In the genomic region with DNA sequence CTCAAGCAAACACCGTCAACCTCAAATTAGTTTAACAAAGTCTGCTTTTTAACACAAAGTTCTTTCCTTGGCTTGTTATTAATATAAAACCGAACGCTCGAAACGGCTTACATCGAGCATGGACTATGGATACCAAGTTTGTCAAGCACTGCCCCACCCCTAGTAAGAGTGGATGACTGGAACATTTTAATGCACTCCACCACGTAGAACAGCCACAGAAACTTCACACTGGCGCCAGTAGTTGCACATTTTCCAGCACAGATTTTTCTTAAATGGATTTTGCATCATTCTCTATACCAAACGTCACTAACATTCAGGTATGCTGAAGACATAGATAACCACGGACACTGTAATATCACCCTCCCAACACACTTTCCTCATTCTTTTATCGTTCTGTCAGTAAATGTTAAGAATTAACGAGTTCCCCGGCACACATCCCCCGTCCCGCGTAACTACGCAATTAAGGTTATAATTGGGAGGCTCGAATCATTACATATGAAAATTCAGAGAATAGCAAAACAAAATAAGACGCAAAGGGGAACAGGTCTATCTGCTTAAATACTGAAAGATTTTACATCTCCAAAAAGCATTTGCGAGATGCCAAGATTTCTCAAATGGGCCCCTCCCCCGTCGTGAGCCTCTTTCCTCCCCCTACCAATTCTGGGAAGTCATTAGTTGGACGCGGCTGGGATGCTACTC, we compare ENCODE assay signal across 8 cellular contexts. TPM values are rescaled to one million over a fixed set of nuclear protein-coding genes. Genes with fewer than 3 reads are reported as not detected.
DNase-seq lines count a peak whose midpoint lies in the region; ATAC-seq and TF ChIP-seq lines count a peak whose summit lies in the region.

No MANE protein-coding gene starts in this region.

- WGBS in stomach, 5 donors = 1 to 3% (median 2%) methylated on average over 24 of the region's 24 CpGs

- peak overlapping the region; percentile 72 to 94 (median 87) for H3K4me3 ChIP-seq in stomach

- peaks cover 22% of the 10 kb centered on the region for H3K4me1 Mint-ChIP-seq in central memory CD8-positive, alpha-beta T cell

- peak overlapping the region; percentile 89 to 99 (median 97) for H3K27ac ChIP-seq in stomach

- H3K4me3 Mint-ChIP-seq in central memory CD8-positive, alpha-beta T cell = peak overlapping the region; percentile 78

- TF ChIP-seq POLR2A in stomach (IDR thresholded peaks at IDR 0.05) (peak in 1 of 4 donors; percentile 40), GM18505 (IDR thresholded peaks at IDR 0.05; ENCODE audit: borderline replicate concordance, extremely low read depth, insufficient read depth, insufficient read length) (no peak)

- DNase-seq in NCI-H524 (lab: John Stamatoyannopoulos, UW) (peak; percentile 50 to 57), left kidney (ENCODE audit: low read depth, low spot score) (peak; percentile 57), stomach (no peak)
- DNase-seq in central memory CD8-positive, alpha-beta T cell (ENCODE audit: low spot score in 2 of 2) = no peak
- DNase-seq in stimulated activated naive CD4-positive, alpha-beta T cell treated with Interleukin-2 at 50 U/mL for 16 hours (lab: John Stamatoyannopoulos, UW) = no peak

- peak overlapping the region; percentile 85 for H3K9ac ChIP-seq in ES-I3 (ENCODE audit: low read depth, low read length)

- H3K9me3 ChIP-seq in ES-I3 (ENCODE audit: control insufficient read depth, insufficient read depth, low read length) = no peaks in the 10 kb centered on the region
- H3K9me3 ChIP-seq in stomach = no peaks in the 10 kb centered on the region

- TF ChIP-seq EP300 in stomach (IDR thresholded peaks at IDR 0.05) = no peak

- TF ChIP-seq CTCF in stomach (IDR thresholded peaks at IDR 0.05) = no peak

- ATAC-seq in central memory CD8-positive, alpha-beta T cell (replicated peaks; ENCODE audit: extremely low read depth, poor library complexity, severe bottlenecking) = no peak
- ATAC-seq in HG02571 (IDR thresholded peaks at IDR 0.05; ENCODE audit: unreplicated experiment) (no peak), GM18505 (IDR thresholded peaks at IDR 0.05; ENCODE audit: unreplicated experiment) (no peak)

- intact Hi-C loops in stomach (cut with DNase I; ENCODE audit: low total_unique reads) = no loop called here

- H3K27me3 ChIP-seq in stomach = peaks cover 0 to 25% (median 10%) of the 10 kb centered on the region in 3 donors

- H3K27me3 Mint-ChIP-seq in central memory CD8-positive, alpha-beta T cell = peaks cover 65% of the 10 kb centered on the region

- peaks cover 22% of the 10 kb centered on the region for H3K4me1 ChIP-seq in ES-I3 (ENCODE audit: insufficient read depth, low read length)
- H3K4me1 ChIP-seq in stomach = peaks cover 8 to 57% (median 35%) of the 10 kb centered on the region in 4 donors

- H3K36me3 Mint-ChIP-seq in central memory CD8-positive, alpha-beta T cell (ENCODE audit: insufficient read depth) = no peaks in the 10 kb centered on the region

- H3K36me3 ChIP-seq in ES-I3 (ENCODE audit: insufficient read depth, low read length) (no peaks in the 10 kb centered on the region), stomach (peaks cover 0 to 9% (median 5%) of the 10 kb centered on the region in 4 donors)

- H3K9me3 Mint-ChIP-seq in central memory CD8-positive, alpha-beta T cell = no peaks in the 10 kb centered on the region

- H3K27ac Mint-ChIP-seq in central memory CD8-positive, alpha-beta T cell (ENCODE audit: low read depth) = no peak overlapping the region

RNA-seq across cellular contexts. Expression of a gene that starts 1.0 kb away (rescaled TPM):
- total RNA-seq in stomach = 100 to 1,000 TPM in 2 of 5 donors, 10 to 100 TPM in 3; 44.3 to 213 (median 90.9) TPM
- 10 to 100 TPM; 25.9 to 41.9 (median 28.3) TPM for polyA plus RNA-seq in stomach

Comparison
In these comparisons a context has a peak if more than half of its experiments do, and no peak if none do; other contexts are left out.
1. DNase-seq: peak in NCI-H524 (2 of 2) and left kidney (single experiment); none in central memory CD8-positive, alpha-beta T cell (0 of 2), stomach (single experiment) and stimulated activated naive CD4-positive, alpha-beta T cell treated with Interleukin-2 at 50 U/mL for 16 hours (single experiment).